In genomic region chr6:143245656-143246055, GRCh38 we compare ENCODE assay signal across 8 cellular contexts.
"Had no signal": no experiment of that assay in that cellular context is flagged by ENCODE, and none has a peak within 500 bp of the region (broad histone marks: within the 10 kb centered on the region; RNA-seq: fewer than 3 reads in every experiment).

No MANE protein-coding gene starts in this region.

- H3K4me3 ChIP-seq: GM12878 had no signal

- FAIRE-seq: G401.6, GM12878, GM12891, GM12892, GM18507, GM19239 had no signal

- DNase-seq: GDM1, GF-D8 had no signal

- ATAC-seq: GM12878 had no signal
